ENCODE assay signal across 8 cellular contexts in the genomic region with DNA sequence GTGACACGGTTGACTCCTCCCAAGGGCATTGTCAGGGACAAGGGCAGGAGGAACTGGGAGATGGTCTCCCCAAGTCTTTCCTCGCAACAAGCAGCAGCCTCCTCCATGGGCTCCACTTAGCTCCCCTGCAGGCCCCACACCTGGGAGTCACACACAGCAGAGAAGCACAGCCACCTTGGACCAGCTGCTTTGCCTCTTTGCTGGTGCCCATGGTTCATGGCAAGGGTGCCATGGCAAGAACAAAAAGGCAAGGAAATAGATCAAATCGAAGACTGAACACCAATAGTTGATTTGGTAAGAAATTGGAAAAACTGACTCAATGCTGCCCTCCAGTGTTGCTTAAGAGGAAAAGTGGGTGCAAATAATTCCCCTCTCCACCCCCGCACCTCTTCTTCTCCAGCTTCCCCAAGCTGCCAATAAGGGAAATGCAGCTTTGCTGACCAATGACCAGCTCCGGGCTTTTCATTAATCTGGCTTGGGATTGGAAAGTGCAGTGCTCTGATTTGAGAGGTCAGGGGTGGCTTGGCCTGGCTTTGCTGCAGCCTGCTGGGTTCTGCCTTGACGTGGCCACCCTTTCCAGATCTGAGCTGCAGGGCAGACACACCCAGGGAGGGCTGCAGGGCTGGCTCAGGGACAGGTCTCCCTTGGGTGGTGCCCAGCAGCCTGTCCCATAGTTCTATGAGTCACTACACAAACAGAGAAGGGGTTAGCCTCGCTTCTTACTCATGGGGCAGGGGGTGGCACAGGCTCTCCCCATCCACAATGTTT.
DNase-seq lines count a peak whose midpoint lies in the region; ATAC-seq, FAIRE-seq and TF ChIP-seq lines count a peak whose summit lies in the region.

No MANE protein-coding gene starts in this region.

- peaks cover 7% of the 10 kb centered on the region for H3K9me3 ChIP-seq in DND-41 (ENCODE audit: insufficient read depth, low read length, severe bottlenecking)

- H3K36me3 ChIP-seq in DND-41 (ENCODE audit: insufficient read depth, low read length) (no peaks in the 10 kb centered on the region), H7 (replicated peaks; ENCODE audit: control insufficient read depth, insufficient read depth, low read length) (no peaks in the 10 kb centered on the region)

- peaks cover 23 to 47% (median 37%) of the 10 kb centered on the region in 3 donors for H3K4me1 Mint-ChIP-seq in T-cell
- H3K4me1 Mint-ChIP-seq in stimulated activated memory B cell treated with anti-CD40 and anti-IgM and Interleukin-4, amounts not matched to agents 10 μg/mL and 1 μg/mL and 100 μg/mL, for 72 hours, result peaks cover 40% of the 10 kb centered on the region

- no peak overlapping the region for H3K4me2 ChIP-seq in DND-41 (ENCODE audit: insufficient read depth, low read length)

- no peaks in the 10 kb centered on the region for H3K27me3 ChIP-seq in DND-41 (ENCODE audit: insufficient read depth, low read length, poor library complexity)
- H3K27me3 ChIP-seq in H7 (ENCODE audit: control insufficient read depth, insufficient read depth, low read length), result peaks cover 16% of the 10 kb centered on the region

- ATAC-seq in DND-41 (ENCODE audit: insufficient read depth, low read depth), result peak; percentile 69
- peak; percentile 31 to 59 (median 35) for ATAC-seq in T-cell (replicated peaks in 1 of 4)
- ATAC-seq in stimulated activated memory B cell treated with anti-CD40 and anti-IgM and Interleukin-4, amounts not matched to agents 10 μg/mL and 1 μg/mL and 100 μg/mL, for 72 hours, result peak; percentile 54

- H3K27ac Mint-ChIP-seq in T-cell, result peak overlapping the region; percentile 28 to 32
- peak overlapping the region; percentile 68 for H3K27ac Mint-ChIP-seq in stimulated activated memory B cell treated with anti-CD40 and anti-IgM and Interleukin-4, amounts not matched to agents 10 μg/mL and 1 μg/mL and 100 μg/mL, for 72 hours

- DNase-seq in DND-41, result peak; percentile 42
- DNase-seq in H7, result peak; percentile 94
- DNase-seq in NCI-H1105 (lab: John Stamatoyannopoulos, UW), result peak; percentile 28
- DNase-seq in T-cell, result peak in 19 of 34 experiments; percentile 19 to 53 (median 29)
- DNase-seq in central memory CD4-positive, alpha-beta T cell, result peak; percentile 59
- DNase-seq in NK-92 treated with Interleukin-12 subunit alpha and Interleukin-12 subunit beta, amount 100 ng/mL, for 24 hours (lab: John Stamatoyannopoulos, UW), result no peak

- POLR2A ChIA-PET in T-cell (lab: Charles Lee), result no interaction called here

- peaks cover 7% of the 10 kb centered on the region for H3K36me3 Mint-ChIP-seq in T-cell
- peaks cover 6% of the 10 kb centered on the region for H3K36me3 Mint-ChIP-seq in stimulated activated memory B cell treated with anti-CD40 and anti-IgM and Interleukin-4, amounts not matched to agents 10 μg/mL and 1 μg/mL and 100 μg/mL, for 72 hours

- peak; percentile 87 for TF ChIP-seq CTCF in DND-41 (IDR thresholded peaks at IDR 0.05; ENCODE audit: borderline replicate concordance, extremely low read depth, low read length, poor library complexity, severe bottlenecking)

- 0 out of 2 replicates have a peak overlapping the region, but pooled peaks have one; percentile 3 for H3K27ac ChIP-seq in DND-41 (ENCODE audit: low read length)

- peaks cover 6 to 13% (median 8%) of the 10 kb centered on the region in 3 donors for H3K9me3 Mint-ChIP-seq in T-cell
- H3K9me3 Mint-ChIP-seq in stimulated activated memory B cell treated with anti-CD40 and anti-IgM and Interleukin-4, amounts not matched to agents 10 μg/mL and 1 μg/mL and 100 μg/mL, for 72 hours, result peaks cover 9% of the 10 kb centered on the region

- peak; percentile 61 for FAIRE-seq in islet of Langerhans (lab: Jason Lieb, UNC)

- H3K79me2 ChIP-seq in DND-41 (ENCODE audit: insufficient read depth, low read length), result no peaks in the 10 kb centered on the region

- no peak overlapping the region for H2AFZ ChIP-seq in DND-41 (ENCODE audit: low read depth, low read length)

- H3K4me3 ChIP-seq in DND-41 (ENCODE audit: low read depth in 1 of 2, low read length in 2 of 2) (no peak overlapping the region), H7 (ENCODE audit: insufficient read depth, low read depth, low read length) (no peak overlapping the region)

- H3K9ac ChIP-seq in DND-41 (ENCODE audit: low read depth, low read length), result no peak overlapping the region

- H3K27me3 Mint-ChIP-seq in T-cell, result peaks cover 0 to 5% of the 10 kb centered on the region in 2 donors
- peaks cover 10% of the 10 kb centered on the region for H3K27me3 Mint-ChIP-seq in stimulated activated memory B cell treated with anti-CD40 and anti-IgM and Interleukin-4, amounts not matched to agents 10 μg/mL and 1 μg/mL and 100 μg/mL, for 72 hours

- peaks cover 9% of the 10 kb centered on the region for H3K4me1 ChIP-seq in DND-41 (ENCODE audit: insufficient read depth, low read length)

- H4K20me1 ChIP-seq in DND-41 (ENCODE audit: insufficient read depth, low read length), result no peaks in the 10 kb centered on the region

- no peak overlapping the region for H3K4me3 Mint-ChIP-seq in T-cell
- H3K4me3 Mint-ChIP-seq in stimulated activated memory B cell treated with anti-CD40 and anti-IgM and Interleukin-4, amounts not matched to agents 10 μg/mL and 1 μg/mL and 100 μg/mL, for 72 hours, result no peak overlapping the region

- CTCF ChIA-PET in T-cell (lab: Charles Lee), result interaction anchor here (0.6 to 4.9 kb wide), 37 partner anchors 16 to 359 kb away, joined by 3 to 44 read pairs (median 4); no protein-coding TSS in a partner anchor
